In genomic region chr5:59238126-59238902, GRCh38 we compare ENCODE assay signal across 12 cellular contexts.
DNase-seq lines count a peak whose midpoint lies in the region; ATAC-seq lines count a peak whose summit lies in the region.
"Had no signal": no experiment of that assay in that cellular context is flagged by ENCODE, and none has a peak within 500 bp of the region (broad histone marks: within the 10 kb centered on the region; RNA-seq: fewer than 3 reads in every experiment).

No MANE protein-coding gene starts in this region.

- no peak overlapping the region for H3K4me3 Mint-ChIP-seq in activated naive CD8-positive, alpha-beta T cell

- H3K9me3 Mint-ChIP-seq in activated naive CD8-positive, alpha-beta T cell (ENCODE audit: low read depth) = no peaks in the 10 kb centered on the region

- H3K27me3 Mint-ChIP-seq in activated naive CD8-positive, alpha-beta T cell = no peaks in the 10 kb centered on the region

- ATAC-seq in GM18502 (IDR thresholded peaks at IDR 0.05; ENCODE audit: poor library complexity, unreplicated experiment) (peak; percentile 78), GM18907 (IDR thresholded peaks at IDR 0.05; ENCODE audit: unreplicated experiment) (peak; percentile 89), HG02759 (IDR thresholded peaks at IDR 0.05; ENCODE audit: unreplicated experiment) (peak; percentile 70), HG03025 (IDR thresholded peaks at IDR 0.05; ENCODE audit: low FRiP score, unreplicated experiment) (no peak), HG02840 (IDR thresholded peaks at IDR 0.05; ENCODE audit: low FRiP score, unreplicated experiment) (no peak)

- H3K36me3 Mint-ChIP-seq in activated naive CD8-positive, alpha-beta T cell = no peaks in the 10 kb centered on the region

- no peak for DNase-seq in GM19240 (ENCODE audit: insufficient read length, low spot score)
- DNase-seq: aorta, foreskin melanocyte, NCI-H345, PC-9, testis had no signal

- H3K4me1 Mint-ChIP-seq in activated naive CD8-positive, alpha-beta T cell (ENCODE audit: low read depth) = peaks cover 15% of the 10 kb centered on the region

- H3K27ac Mint-ChIP-seq in activated naive CD8-positive, alpha-beta T cell = peak overlapping the region; percentile 37

Comparison
In these comparisons a context has a peak if more than half of its experiments do, and no peak if none do; other contexts are left out.
1. ATAC-seq: peak in GM18502 (single experiment), GM18907 (single experiment) and HG02759 (single experiment); none in HG03025 (single experiment) and HG02840 (single experiment).